Comparison of ENCODE assay signal across 23 cellular contexts in the genomic region with DNA sequence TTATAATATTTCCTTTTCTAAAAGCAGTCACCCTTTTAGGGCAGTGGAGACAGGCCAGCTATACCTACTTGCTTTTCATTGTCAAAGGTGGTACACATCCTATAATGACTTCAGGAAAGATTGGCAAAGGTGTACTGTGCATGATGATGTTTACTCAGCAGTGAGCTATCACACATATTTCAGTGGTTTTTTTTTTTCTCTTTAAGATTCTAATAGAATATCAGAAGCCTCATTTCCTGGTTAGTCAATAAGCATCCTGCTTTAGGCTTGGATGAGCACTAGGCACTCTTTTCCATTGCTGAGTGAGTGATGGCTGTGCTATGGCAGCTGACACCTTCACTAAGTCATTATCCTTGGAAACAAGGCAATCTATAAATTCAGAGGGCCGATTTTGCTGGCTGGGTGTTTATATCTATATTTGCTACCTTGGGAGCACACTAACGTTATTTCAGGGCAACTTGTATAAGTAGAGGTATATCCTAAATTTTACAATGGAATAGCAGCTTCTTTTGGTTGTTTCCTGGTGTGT.
"Had no signal": no experiment of that assay in that cellular context is flagged by ENCODE, and none has a peak within 500 bp of the region (broad histone marks: within the 10 kb centered on the region; RNA-seq: fewer than 3 reads in every experiment).

No MANE protein-coding gene starts in this region.

- H3K9me3 ChIP-seq: body of pancreas, esophagus squamous epithelium, gastrocnemius medialis, stomach, suprapubic skin, tibial nerve had no signal

- H3K27ac ChIP-seq: body of pancreas, esophagus squamous epithelium, gastrocnemius medialis, parathyroid adenoma, stomach, suprapubic skin, WERI-Rb-1 had no signal

- H2AFZ ChIP-seq: parathyroid adenoma had no signal

- H3K36me3 ChIP-seq: esophagus squamous epithelium, gastrocnemius medialis, stomach, suprapubic skin, tibial nerve, WERI-Rb-1 had no signal

- ATAC-seq: body of pancreas; gastrocnemius medialis; natural killer cell treated with Interleukin-12 subunit alpha and Interleukin-12 subunit beta and Interleukin-15 and Interleukin-18, amount 100 ng/mL, for 72 hours; sciatic nerve; stimulated activated memory B cell treated with anti-CD40 and anti-IgM and Interleukin-4, amounts not matched to agents 10 μg/mL and 1 μg/mL and 100 μg/mL, for 72 hours had no signal

- H3K4me3 ChIP-seq: body of pancreas, esophagus squamous epithelium, gastrocnemius medialis, stomach, suprapubic skin, tibial nerve had no signal

- H3K9ac ChIP-seq: parathyroid adenoma had no signal

- H3K79me2 ChIP-seq: parathyroid adenoma had no signal

- DNase-seq: activated CD4-positive, CD25-positive, alpha-beta regulatory T cell treated with anti-CD3 and anti-CD28 coated beads, Interleukin-2, amount 50 U/mL, for 72 hours; activated gamma-delta T cell treated with Interleukin-2 at 50 U/mL for 16 hours; activated T-cell treated with anti-CD3 and anti-CD28 coated beads, Interleukin-2, amount 50 U/mL, for 1 hour; anterior cingulate cortex; body of pancreas; caudate nucleus; effector CD4-positive, alpha-beta T cell; esophagus squamous epithelium; gastrocnemius medialis; head of caudate nucleus; hypothalamus; midbrain; nucleus accumbens; small intestine; stimulated activated CD4-positive, alpha-beta T cell treated with anti-CD3 and anti-CD28 coated beads, Interleukin-15, amount 100 ng/mL, for 24 hours; stomach; WERI-Rb-1 had no signal

- H3K27me3 ChIP-seq: body of pancreas, esophagus squamous epithelium, gastrocnemius medialis, stomach, suprapubic skin, tibial nerve had no signal

- H3K4me1 ChIP-seq: body of pancreas, gastrocnemius medialis, parathyroid adenoma had no signal
